In the genomic region with DNA sequence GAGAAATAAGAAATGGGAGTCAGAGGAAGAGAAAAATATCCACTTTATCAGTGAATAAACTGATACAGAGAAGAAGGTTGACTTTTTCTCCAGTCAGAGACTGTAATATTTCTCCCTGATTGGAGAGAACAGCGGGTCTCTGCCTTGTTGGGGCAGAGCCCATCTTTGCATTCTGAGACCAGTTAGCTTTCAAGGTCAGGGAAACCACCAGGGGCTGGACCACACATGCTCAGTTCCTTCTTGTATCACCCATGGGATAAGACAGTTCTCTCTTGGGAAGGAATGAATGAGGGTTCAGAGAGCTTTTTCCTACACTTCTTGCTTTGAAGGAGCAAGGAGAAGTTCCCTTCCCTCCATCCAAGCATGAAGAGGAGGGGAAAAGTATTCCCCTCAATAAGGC, we compare ENCODE assay signal across 18 cellular contexts.
"Had no signal": no experiment of that assay in that cellular context is flagged by ENCODE, and none has a peak within 500 bp of the region (broad histone marks: within the 10 kb centered on the region; RNA-seq: fewer than 3 reads in every experiment).

No MANE protein-coding gene starts in this region.

- H3K27me3 ChIP-seq: brain microvascular endothelial cell, upper lobe of right lung had no signal

- H3K27ac Mint-ChIP-seq: activated CD4-positive, alpha-beta T cell treated with anti-CD3 and anti-CD28 coated beads, Interleukin-2, amount 10 ng/mL, durations not matched to agents 7 days and 5 days; activated T-helper 1 cell treated with anti-CD3 and anti-CD28 coated beads, Interleukin-12 subunit alpha, Interleukin-12 subunit beta, Interleukin-2, Interleukin-4 antibody, amounts not matched to agents 30 ng/mL and 10 ng/mL and 1 ng/mL, durations not matched to agents 14 hours and 24 hours and 36 hours; nephron progenitor cell; stimulated activated naive CD8-positive, alpha-beta T cell treated with anti-CD3 and anti-CD28 coated beads, Interleukin-15, Interleukin-2, amounts not matched to agents 100 ng/mL and 50 ng/mL, for 24 hours; T-helper 1 cell treated with Interleukin-12 subunit alpha and Interleukin-12 subunit beta and Interleukin-4 antibody, amounts not matched to agents 30 μg/mL and 1 μg/mL, for 36 hours had no signal

- H3K27ac ChIP-seq: brain microvascular endothelial cell, left ventricle myocardium inferior, upper lobe of right lung had no signal

- ATAC-seq: effector memory CD8-positive, alpha-beta T cell; upper lobe of right lung had no signal

- DNase-seq: activated CD4-positive, alpha-beta T cell treated with anti-CD3 and anti-CD28 coated beads, Interleukin-2, amount 10 ng/mL, durations not matched to agents 7 days and 5 days; activated CD4-positive, CD25-positive, alpha-beta regulatory T cell; activated CD8-positive, alpha-beta memory T cell treated with anti-CD3 and anti-CD28 coated beads, Interleukin-2, amount 50 U/mL, for 48 hours; activated naive CD4-positive, alpha-beta T cell; brain microvascular endothelial cell; dermis blood vessel endothelial cell; effector memory CD8-positive, alpha-beta T cell; foreskin melanocyte; left ventricle myocardium inferior; mesenchymal stem cell; nephron progenitor cell; occipital lobe; stimulated activated CD4-positive, alpha-beta T cell treated with anti-CD3 and anti-CD28 coated beads, Interleukin-4, amount 100 ng/mL, for 24 hours; upper lobe of right lung had no signal

- H3K4me1 ChIP-seq: left ventricle myocardium inferior, upper lobe of right lung had no signal

- FAIRE-seq: TTC549 had no signal

- H3K9me3 ChIP-seq: left ventricle myocardium inferior, upper lobe of right lung had no signal

- H3K4me3 ChIP-seq: left ventricle myocardium inferior, upper lobe of right lung had no signal

- H3K9me3 Mint-ChIP-seq: activated CD4-positive, alpha-beta T cell treated with anti-CD3 and anti-CD28 coated beads, Interleukin-2, amount 10 ng/mL, durations not matched to agents 7 days and 5 days; activated T-helper 1 cell treated with anti-CD3 and anti-CD28 coated beads, Interleukin-12 subunit alpha, Interleukin-12 subunit beta, Interleukin-2, Interleukin-4 antibody, amounts not matched to agents 30 ng/mL and 10 ng/mL and 1 ng/mL, durations not matched to agents 14 hours and 24 hours and 36 hours; effector memory CD8-positive, alpha-beta T cell; nephron progenitor cell; stimulated activated naive CD8-positive, alpha-beta T cell treated with anti-CD3 and anti-CD28 coated beads, Interleukin-15, Interleukin-2, amounts not matched to agents 100 ng/mL and 50 ng/mL, for 24 hours; T-helper 1 cell treated with Interleukin-12 subunit alpha and Interleukin-12 subunit beta and Interleukin-4 antibody, amounts not matched to agents 30 μg/mL and 1 μg/mL, for 36 hours had no signal
